13 cellular contexts compared by ENCODE assay signal in the genomic region with DNA sequence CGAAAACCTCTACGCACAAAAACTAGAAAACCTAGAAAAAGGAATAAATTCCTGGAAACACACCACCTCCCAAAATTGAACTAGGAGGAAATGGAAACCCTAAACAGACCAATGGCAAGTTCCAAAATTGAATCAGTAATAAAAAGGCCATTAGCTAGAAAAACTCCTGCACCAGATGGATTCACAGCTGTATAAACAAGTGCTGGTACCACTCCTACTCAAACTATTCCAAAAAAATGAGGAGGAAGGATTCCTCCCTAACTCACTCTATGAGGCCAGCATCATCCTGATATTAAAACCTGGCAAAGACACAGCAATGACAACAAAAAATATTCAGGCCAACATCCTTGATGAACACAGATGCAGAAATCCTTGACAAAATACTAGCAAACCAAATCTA.
A peak's percentile ranks its signal among the peaks of the same experiment; 100 is the strongest.
DNase-seq lines count a peak whose midpoint lies in the region; ATAC-seq and TF ChIP-seq lines count a peak whose summit lies in the region.
"Had no signal": no experiment of that assay in that cellular context is flagged by ENCODE, and none has a peak within 500 bp of the region (broad histone marks: within the 10 kb centered on the region; RNA-seq: fewer than 3 reads in every experiment).

No MANE protein-coding gene starts in this region.

- DNase-seq in left ventricle myocardium superior (no peak), right cardiac atrium (no peak), astrocyte of the spinal cord (ENCODE audit: low read depth, low spot score) (peak; percentile 43), fibroblast of villous mesenchyme (ENCODE audit: low read depth) (peak; percentile 24), foreskin keratinocyte (no peak), GF-D8 (lab: John Stamatoyannopoulos, UW) (no peak), NCI-H2196 (lab: John Stamatoyannopoulos, UW; ENCODE audit: unreplicated experiment) (no peak)
- no peak for DNase-seq in naive thymus-derived CD4-positive, alpha-beta T cell
- DNase-seq: AML-193; CD4-positive, CD25-positive, alpha-beta regulatory T cell; NCI-H187 had no signal

- H3K4me3 ChIP-seq in right cardiac atrium (ENCODE audit: low read length) (no peak overlapping the region), astrocyte of the spinal cord (ENCODE audit: low read depth, low read length) (no peak overlapping the region), fibroblast of villous mesenchyme (ENCODE audit: low read depth, low read length) (no peak overlapping the region)
- H3K4me3 ChIP-seq in naive thymus-derived CD4-positive, alpha-beta T cell (ENCODE audit: low read length): no peak overlapping the region
- H3K4me3 ChIP-seq: SK-N-MC had no signal

- H3K4me1 Mint-ChIP-seq in naive thymus-derived CD4-positive, alpha-beta T cell: peaks cover 0 to 3% (median 0%) of the 10 kb centered on the region in 7 donors
- H3K4me1 Mint-ChIP-seq: CD4-positive, CD25-positive, alpha-beta regulatory T cell had no signal

- no peaks in the 10 kb centered on the region for H3K36me3 ChIP-seq in naive thymus-derived CD4-positive, alpha-beta T cell (ENCODE audit: control insufficient read depth in 2 of 3, insufficient read depth in 3 of 3, low read length in 3 of 3)

- peaks cover 3 to 34% (median 11%) of the 10 kb centered on the region in 11 donors for H3K9me3 Mint-ChIP-seq in naive thymus-derived CD4-positive, alpha-beta T cell

- no peaks in the 10 kb centered on the region for H3K36me3 Mint-ChIP-seq in naive thymus-derived CD4-positive, alpha-beta T cell
- H3K36me3 Mint-ChIP-seq: CD4-positive, CD25-positive, alpha-beta regulatory T cell had no signal

- no peaks in the 10 kb centered on the region for H3K9me3 ChIP-seq in right cardiac atrium (ENCODE audit: control insufficient read depth, low read length)
- no peaks in the 10 kb centered on the region for H3K9me3 ChIP-seq in naive thymus-derived CD4-positive, alpha-beta T cell (ENCODE audit: control insufficient read depth in 2 of 3, low read length in 3 of 3)

- no peaks in the 10 kb centered on the region for H3K27me3 Mint-ChIP-seq in naive thymus-derived CD4-positive, alpha-beta T cell
- H3K27me3 Mint-ChIP-seq: CD4-positive, CD25-positive, alpha-beta regulatory T cell had no signal

- TF ChIP-seq CTCF in astrocyte of the spinal cord (IDR thresholded peaks at IDR 0.05; ENCODE audit: low read depth, low read length) (no peak), fibroblast of villous mesenchyme (IDR thresholded peaks at IDR 0.05; ENCODE audit: insufficient read depth, low read depth, low read length) (no peak), foreskin keratinocyte (conservative IDR thresholded peaks at IDR 0.05) (no peak)

- CTCF ChIA-PET in naive thymus-derived CD4-positive, alpha-beta T cell (lab: Charles Lee): no interaction called here

- H3K27ac ChIP-seq in right cardiac atrium (ENCODE audit: low read length) (no peak overlapping the region), foreskin keratinocyte (no peak overlapping the region)
- H3K27ac ChIP-seq in naive thymus-derived CD4-positive, alpha-beta T cell (ENCODE audit: low read depth, low read length): no peak overlapping the region
- H3K27ac ChIP-seq: SK-N-MC had no signal

- 70% methylated on average over 2 of the region's 2 CpGs for WGBS in right cardiac atrium

- intact Hi-C loops in left ventricle myocardium superior (cut with micrococcal nuclease) (no loop called here), right cardiac atrium (cut with DNase I) (loop anchor here in 1 of 4 donors (10.0 kb wide), 2 partner anchors 232 to 692 kb away; a partner anchor contains a TSS)
- intact Hi-C loops in naive thymus-derived CD4-positive, alpha-beta T cell (cut with micrococcal nuclease): no loop called here

- ATAC-seq in left ventricle myocardium superior (peak; percentile 93), right cardiac atrium (no peak), foreskin keratinocyte (no peak)
- no peak for ATAC-seq in naive thymus-derived CD4-positive, alpha-beta T cell
- ATAC-seq: HCT116 had no signal

- no peak overlapping the region for H3K4me3 Mint-ChIP-seq in naive thymus-derived CD4-positive, alpha-beta T cell
- H3K4me3 Mint-ChIP-seq: CD4-positive, CD25-positive, alpha-beta regulatory T cell had no signal

- in situ Hi-C loops in astrocyte of the spinal cord (cut with HindIII; ENCODE audit: low sequenced_read_pairs): no loop called here

- H3K27me3 ChIP-seq in right cardiac atrium (ENCODE audit: control insufficient read depth, insufficient read depth) (no peaks in the 10 kb centered on the region), foreskin keratinocyte (no peaks in the 10 kb centered on the region)
- H3K27me3 ChIP-seq in naive thymus-derived CD4-positive, alpha-beta T cell (ENCODE audit: control insufficient read depth in 2 of 2, insufficient read depth in 2 of 2, low read length in 2 of 2): no peaks in the 10 kb centered on the region

- H3K27ac Mint-ChIP-seq in naive thymus-derived CD4-positive, alpha-beta T cell: no peak overlapping the region
- H3K27ac Mint-ChIP-seq: CD4-positive, CD25-positive, alpha-beta regulatory T cell had no signal

- H3K4me1 ChIP-seq in right cardiac atrium (ENCODE audit: control insufficient read depth, insufficient read depth, low read length) (no peaks in the 10 kb centered on the region), foreskin keratinocyte (no peaks in the 10 kb centered on the region)
- H3K4me1 ChIP-seq in naive thymus-derived CD4-positive, alpha-beta T cell (ENCODE audit: control insufficient read depth in 2 of 2, insufficient read depth in 2 of 2, low read length in 2 of 2): no peaks in the 10 kb centered on the region

- POLR2A ChIA-PET in naive thymus-derived CD4-positive, alpha-beta T cell (lab: Charles Lee): no interaction called here

Comparison
In these comparisons a context has a peak if more than half of its experiments do, and no peak if none do; other contexts are left out.
1. DNase-seq: peak in astrocyte of the spinal cord (single experiment) and fibroblast of villous mesenchyme (single experiment); none in left ventricle myocardium superior (single experiment), right cardiac atrium (0 of 3), foreskin keratinocyte (0 of 2), GF-D8 (single experiment), NCI-H2196 (single experiment) and naive thymus-derived CD4-positive, alpha-beta T cell (0 of 9).